Comparison of ENCODE assay signal across 17 cellular contexts in genomic region chr15:40420071-40420713, GRCh38. TPM values are rescaled to one million over a fixed set of nuclear protein-coding genes. Genes with fewer than 3 reads are reported as not detected.
DNase-seq lines count a peak whose midpoint lies in the region; ATAC-seq, FAIRE-seq and TF ChIP-seq lines count a peak whose summit lies in the region.
"Had no signal": no experiment of that assay in that cellular context is flagged by ENCODE, and none has a peak within 500 bp of the region (broad histone marks: within the 10 kb centered on the region; RNA-seq: fewer than 3 reads in every experiment).

No MANE protein-coding gene starts in this region.

- H3K27ac ChIP-seq in body of pancreas, result peak overlapping the region; percentile 56 to 80 (median 64)
- H3K27ac ChIP-seq in HepG2 (ENCODE audit: extremely low read length, insufficient read depth, low read length), result no peak overlapping the region
- peak overlapping the region; percentile 50 to 72 for H3K27ac ChIP-seq in testis
- H3K27ac ChIP-seq: foreskin keratinocyte, neural progenitor cell had no signal

- H2AFZ ChIP-seq in HepG2 (ENCODE audit: low read length), result no peak overlapping the region
- H2AFZ ChIP-seq: neural progenitor cell had no signal

- no peaks in the 10 kb centered on the region for H3K27me3 ChIP-seq in body of pancreas
- no peaks in the 10 kb centered on the region; a peak in 1 of 5 replicates for H3K27me3 ChIP-seq in HepG2 (ENCODE audit: control insufficient read depth in 1 of 2, insufficient read depth in 2 of 2, low read length in 2 of 2)
- no peaks in the 10 kb centered on the region for H3K27me3 ChIP-seq in testis
- H3K27me3 ChIP-seq: foreskin keratinocyte had no signal

- H3K4me3 ChIP-seq in body of pancreas (no peak overlapping the region), HepG2 (replicated peaks in 1 of 3; ENCODE audit: insufficient read depth in 1 of 3, low read depth in 2 of 3, low read length in 3 of 3) (no peak overlapping the region), testis (no peak overlapping the region)
- H3K4me3 ChIP-seq: neural progenitor cell had no signal

- TF ChIP-seq POLR2A in body of pancreas (IDR thresholded peaks at IDR 0.05), result peak in 1 of 3 donors; percentile 16
- no peak for TF ChIP-seq POLR2A in HepG2 (IDR thresholded peaks at IDR 0.05; ENCODE audit: insufficient read depth in 1 of 2, low read depth in 2 of 2, low read length in 2 of 2)
- no peak for TF ChIP-seq POLR2A in testis (IDR thresholded peaks at IDR 0.05)

- no peaks in the 10 kb centered on the region for H3K9me3 ChIP-seq in body of pancreas
- H3K9me3 ChIP-seq in HepG2 (ENCODE audit: low read length), result no peaks in the 10 kb centered on the region
- no peaks in the 10 kb centered on the region for H3K9me3 ChIP-seq in testis

- peaks cover 0 to 3% (median 0%) of the 10 kb centered on the region in 7 donors for H3K9me3 Mint-ChIP-seq in CD14-positive monocyte
- H3K9me3 Mint-ChIP-seq: activated CD4-positive, alpha-beta memory T cell treated with anti-CD3 and anti-CD28 coated beads, Interleukin-2, amount 10 ng/mL, durations not matched to agents 7 days and 5 days; activated T-helper 1 cell treated with anti-CD3 and anti-CD28 coated beads, Interleukin-12 subunit alpha, Interleukin-12 subunit beta, Interleukin-2, Interleukin-4 antibody, amounts not matched to agents 30 ng/mL and 10 ng/mL and 1 ng/mL, durations not matched to agents 14 hours and 24 hours and 36 hours; neural progenitor cell had no signal

- intact Hi-C loops in body of pancreas (cut with DNase I), result loop anchor here (5.0 kb wide), 1 partner anchor 138 kb away; the partner anchor contains the start of gene ANKRD63
- intact Hi-C loops in HepG2 (cut with micrococcal nuclease; ENCODE audit: unreplicated experiment), result loop anchor here (2.0 to 5.0 kb wide), 2 partner anchors 79 to 98 kb away; partner anchors contain the start of genes CCDC9B and INAFM2
- intact Hi-C loops in testis (cut with DNase I; ENCODE audit: low total_unique reads), result loop anchor here (10.0 kb wide), 1 partner anchor 135 kb away; the partner anchor contains the start of gene ANKRD63
- intact Hi-C loops in CD14-positive monocyte (cut with micrococcal nuclease), result loop anchor here (2.0 to 10.0 kb wide), 5 partner anchors 53 to 205 kb away; partner anchors contain the start of gene CCDC9B (in 1 of the 2)

- H3K4me2 ChIP-seq in HepG2 (ENCODE audit: low read depth, low read length), result no peak overlapping the region
- H3K4me2 ChIP-seq: neural progenitor cell had no signal

- peaks cover 26 to 41% of the 10 kb centered on the region in 2 donors for H3K36me3 Mint-ChIP-seq in CD14-positive monocyte

- TF ChIP-seq CTCF in body of pancreas (IDR thresholded peaks at IDR 0.05) (peak in 2 of 7 experiments; percentile 10 to 32), HepG2 (CRISPR knock-in tag; IDR thresholded peaks at IDR 0.05) (no peak), testis (IDR thresholded peaks at IDR 0.05) (no peak), CD14-positive monocyte (IDR thresholded peaks at IDR 0.05) (no peak)

- TF ChIP-seq EP300 in HepG2 (IDR thresholded peaks at IDR 0.05; ENCODE audit: low read depth in 2 of 2, low read length in 2 of 2), result no peak
- no peak for TF ChIP-seq EP300 in HepG2 (CRISPR knock-in tag; IDR thresholded peaks at IDR 0.05; ENCODE audit: borderline replicate concordance)

- H4K20me1 ChIP-seq in HepG2 (ENCODE audit: insufficient read depth, low read length), result no peaks in the 10 kb centered on the region; the same call in 1 of the 2 replicates

- POLR2A ChIA-PET in HepG2 (lab: Yijun Ruan, JAX), result interaction anchor here (1.3 to 1.8 kb wide), 2 partner anchors 15 to 52 kb away, joined by 4 to 5 read pairs; partner anchors contain the start of gene IVD

- TF ChIP-seq RAD21 in HepG2 (CRISPR knock-in tag; IDR thresholded peaks at IDR 0.05), result no peak

- DNase-seq in NCI-H2171 treated with DMSO at 0.1 percent for 48 hours (lab: John Stamatoyannopoulos, UW), result peak; percentile 34
- DNase-seq in NCI-H2171 (lab: John Stamatoyannopoulos, UW), result no peak
- DNase-seq in body of pancreas, result peak; percentile 68 to 87 (median 82)
- no peak for DNase-seq in HepG2 (ENCODE audit: low spot score)
- DNase-seq in testis, result no peak
- no peak for DNase-seq in CD14-positive monocyte (ENCODE audit: low spot score)
- DNase-seq: activated CD4-positive, alpha-beta memory T cell treated with anti-CD3 and anti-CD28 coated beads, Interleukin-2, amount 10 ng/mL, durations not matched to agents 7 days and 5 days; CD4-positive, alpha-beta memory T cell; NCI-H2107; NK-92 treated with Interleukin-12 subunit alpha and Interleukin-12 subunit beta, amount 100 ng/mL, for 24 hours; stimulated activated CD4-positive, alpha-beta T cell treated with anti-CD3 and anti-CD28 coated beads, Interleukin-4, amount 100 ng/mL, for 4 hours had no signal

- no peak for FAIRE-seq in HepG2 (lab: Jason Lieb, UNC)
- FAIRE-seq: A204.1 had no signal

- H3K4me1 ChIP-seq in body of pancreas, result peaks cover 32% of the 10 kb centered on the region
- peaks cover 10% of the 10 kb centered on the region for H3K4me1 ChIP-seq in HepG2 (ENCODE audit: insufficient read depth, low read length)
- peaks cover 23% of the 10 kb centered on the region for H3K4me1 ChIP-seq in testis

- peaks cover 19% of the 10 kb centered on the region for H3K4me1 Mint-ChIP-seq in CD14-positive monocyte

- H3K79me2 ChIP-seq in HepG2 (ENCODE audit: insufficient read depth, low read length), result no peaks in the 10 kb centered on the region

- ATAC-seq in body of pancreas (peak; percentile 62), HepG2 (no peak), HG03442 (IDR thresholded peaks at IDR 0.05; ENCODE audit: unreplicated experiment) (no peak), GM18520 (IDR thresholded peaks at IDR 0.05; ENCODE audit: unreplicated experiment) (no peak)

- no peak overlapping the region for H3K9ac ChIP-seq in HepG2 (ENCODE audit: insufficient read depth, low read depth, low read length)
- H3K9ac ChIP-seq: neural progenitor cell had no signal

- CTCF ChIA-PET in HepG2 (lab: Yijun Ruan, JAX; ENCODE audit: low intra/inter-chr PET ratio, low total read pairs), result interaction anchor here (2.5 to 3.9 kb wide), 2 partner anchors 51 to 99 kb away, joined by 13 to 32 read pairs; no protein-coding TSS in a partner anchor

- peaks cover 0 to 9% of the 10 kb centered on the region in 2 donors for H3K36me3 ChIP-seq in body of pancreas (replicated peaks in 1 of 2; ENCODE audit: insufficient read depth in 1 of 2, low read depth in 2 of 2)
- peaks cover 2 to 23% of the 10 kb centered on the region in 2 experiments; a peak in 4 of 5 replicates for H3K36me3 ChIP-seq in HepG2 (replicated peaks in 1 of 2; ENCODE audit: control insufficient read depth in 1 of 2, insufficient read depth in 2 of 2, low read length in 2 of 2)
- H3K36me3 ChIP-seq in testis (ENCODE audit: low read depth, missing control alignments), result no peaks in the 10 kb centered on the region
- H3K36me3 ChIP-seq: neural progenitor cell had no signal

- no peak overlapping the region for H3K4me3 Mint-ChIP-seq in CD14-positive monocyte
- H3K4me3 Mint-ChIP-seq: activated CD4-positive, alpha-beta memory T cell treated with anti-CD3 and anti-CD28 coated beads, Interleukin-2, amount 10 ng/mL, durations not matched to agents 7 days and 5 days; activated T-helper 1 cell treated with anti-CD3 and anti-CD28 coated beads, Interleukin-12 subunit alpha, Interleukin-12 subunit beta, Interleukin-2, Interleukin-4 antibody, amounts not matched to agents 30 ng/mL and 10 ng/mL and 1 ng/mL, durations not matched to agents 14 hours and 24 hours and 36 hours; CD4-positive, alpha-beta memory T cell; neural progenitor cell had no signal

- WGBS in body of pancreas, 2 donors, result 14 to 29% methylated on average over 1 to 11 of the region's 11 CpGs
- 95% methylated on average over 6 of the region's 11 CpGs for WGBS in HepG2 (ENCODE audit: low lambda C conversion rate)
- 44 to 45% methylated on average over 11 of the region's 11 CpGs for WGBS in testis, 2 donors

- in situ Hi-C loops in HepG2 (cut with HindIII; ENCODE audit: extremely low pct_ligation_motif_present, low pct_unique_long_range_greater_than_20kb), result loop anchor here (5.0 kb wide), 1 partner anchor 73 kb away; no protein-coding TSS in a partner anchor

- H3K27me3 Mint-ChIP-seq in CD14-positive monocyte (ENCODE audit: low read depth in 3 of 3), result peaks cover 2 to 3% (median 2%) of the 10 kb centered on the region in 3 donors
- H3K27me3 Mint-ChIP-seq: CD4-positive, alpha-beta memory T cell had no signal

- H3K27ac Mint-ChIP-seq in CD14-positive monocyte, result no peak overlapping the region
- H3K27ac Mint-ChIP-seq: activated CD4-positive, alpha-beta memory T cell treated with anti-CD3 and anti-CD28 coated beads, Interleukin-2, amount 10 ng/mL, durations not matched to agents 7 days and 5 days; activated T-helper 1 cell treated with anti-CD3 and anti-CD28 coated beads, Interleukin-12 subunit alpha, Interleukin-12 subunit beta, Interleukin-2, Interleukin-4 antibody, amounts not matched to agents 30 ng/mL and 10 ng/mL and 1 ng/mL, durations not matched to agents 14 hours and 24 hours and 36 hours; neural progenitor cell had no signal

- BruUV-seq in HepG2 (replicated peaks; lab: Mats Ljungman, UMichigan), result no TSS peak

RNA-seq across cellular contexts. Expression of gene IVD, which starts 14.6 kb away (rescaled TPM):
- total RNA-seq in body of pancreas, result 10 to 100 TPM; 30.3 to 34.0 TPM
- total RNA-seq in HepG2 (2016; rRNA removed; fragmentation: Illumina TruSeq; extraction: Trizol), result 48.0 and 61.3 TPM in 2 replicates
- total RNA-seq in HepG2 (2016; cell fraction: cytosol; rRNA removed; fragmentation: Illumina TruSeq; extraction: Trizol; ENCODE audit: low read depth), result 10.0 and 11.4 TPM in 2 replicates
- total RNA-seq in HepG2 (2016; cell fraction: insoluble cytoplasmic fraction; rRNA removed; fragmentation: Illumina TruSeq; extraction: Trizol), result 52.6 and 57.5 TPM in 2 replicates
- 16.7 and 18.2 TPM in 2 replicates for total RNA-seq in HepG2 (2016; cell fraction: membrane; rRNA removed; fragmentation: Illumina TruSeq; extraction: Trizol)
- 53.6 and 56.9 TPM in 2 replicates for total RNA-seq in HepG2 (2016; cell fraction: nucleus; rRNA removed; fragmentation: Illumina TruSeq; extraction: Trizol)
- polyA plus RNA-seq in HepG2 (2011; rRNA removed), result 53.9 and 56.6 TPM in 2 replicates
- polyA plus RNA-seq in HepG2 (2011; cell fraction: cytosol; rRNA removed), result 51.5 and 58.7 TPM in 2 replicates
- 50.0 and 59.6 TPM in 2 replicates for polyA plus RNA-seq in HepG2 (2011; cell fraction: nucleus; rRNA removed)
- polyA plus RNA-seq in HepG2 (2012), result 38.1 and 46.1 TPM in 2 replicates
- 4.8 and 5.5 TPM in 2 replicates for polyA plus RNA-seq in HepG2 (2016; cell fraction: cytosol; fragmentation: Illumina TruSeq; extraction: Trizol; ENCODE audit: low read depth)
- 49.0 and 58.9 TPM in 2 replicates for polyA plus RNA-seq in HepG2 (2016; cell fraction: insoluble cytoplasmic fraction; fragmentation: Illumina TruSeq; extraction: Trizol; ENCODE audit: low read depth)
- polyA plus RNA-seq in HepG2 (2016; cell fraction: membrane; fragmentation: Illumina TruSeq; extraction: Trizol; ENCODE audit: low read depth), result 9.2 and 11.0 TPM in 2 replicates
- 72.4 and 89.1 TPM in 2 replicates for polyA plus RNA-seq in HepG2 (2016; cell fraction: nucleus; fragmentation: Illumina TruSeq; extraction: Trizol; ENCODE audit: insufficient read depth, low read depth)
- 75.5 and 101 TPM in 2 replicates for polyA minus RNA-seq in HepG2 (2011; rRNA and poly(A)+ RNA removed; ENCODE audit: low replicate concordance)
- 31.7 and 40.8 TPM in 2 replicates for polyA minus RNA-seq in HepG2 (2011; cell fraction: cytosol; rRNA and poly(A)+ RNA removed)
- 71.8 and 74.3 TPM in 2 replicates for polyA minus RNA-seq in HepG2 (2011; cell fraction: nucleus; rRNA and poly(A)+ RNA removed)
- total RNA-seq in testis, result 10 to 100 TPM; 79.1 to 94.7 TPM
- 88.7 TPM for polyA plus RNA-seq in testis (ENCODE audit: insufficient read depth, low read depth, low replicate concordance)
- polyA plus RNA-seq in CD14-positive monocyte, result 10 to 100 TPM; 28.6 to 31.3 TPM

RNA-seq across cellular contexts. Expression of gene BAHD1, which starts 20.6 kb away (rescaled TPM):
- total RNA-seq in body of pancreas (10 to 100 TPM; 10.1 to 16.2 TPM), HepG2 (2016; rRNA removed; fragmentation: Illumina TruSeq; extraction: Trizol) (8.1 and 8.7 TPM in 2 replicates), testis (10 to 100 TPM; 52.0 to 53.9 TPM)
- total RNA-seq in HepG2 (2016; cell fraction: cytosol; rRNA removed; fragmentation: Illumina TruSeq; extraction: Trizol; ENCODE audit: low read depth), result 1.8 and 1.9 TPM in 2 replicates
- total RNA-seq in HepG2 (2016; cell fraction: insoluble cytoplasmic fraction; rRNA removed; fragmentation: Illumina TruSeq; extraction: Trizol), result 7.1 and 8.8 TPM in 2 replicates
- total RNA-seq in HepG2 (2016; cell fraction: membrane; rRNA removed; fragmentation: Illumina TruSeq; extraction: Trizol), result 4.5 and 4.7 TPM in 2 replicates
- 9.6 and 13.1 TPM in 2 replicates for total RNA-seq in HepG2 (2016; cell fraction: nucleus; rRNA removed; fragmentation: Illumina TruSeq; extraction: Trizol)
- polyA plus RNA-seq in HepG2 (2011; rRNA removed) (3.3 and 3.8 TPM in 2 replicates), testis (ENCODE audit: insufficient read depth, low read depth, low replicate concordance) (47.9 TPM), CD14-positive monocyte (under 1 TPM; 0.67 to 0.79 TPM)
- polyA plus RNA-seq in HepG2 (2011; cell fraction: cytosol; rRNA removed), result 2.3 and 2.4 TPM in 2 replicates
- polyA plus RNA-seq in HepG2 (2011; cell fraction: nucleus; rRNA removed), result 9.7 and 10.3 TPM in 2 replicates
- 6.2 and 8.0 TPM in 2 replicates for polyA plus RNA-seq in HepG2 (2012)
- polyA plus RNA-seq in HepG2 (2016; cell fraction: cytosol; fragmentation: Illumina TruSeq; extraction: Trizol; ENCODE audit: low read depth), result 0.53 and 0.62 TPM in 2 replicates
- 8.2 and 10.1 TPM in 2 replicates for polyA plus RNA-seq in HepG2 (2016; cell fraction: insoluble cytoplasmic fraction; fragmentation: Illumina TruSeq; extraction: Trizol; ENCODE audit: low read depth)
- 2.1 and 2.2 TPM in 2 replicates for polyA plus RNA-seq in HepG2 (2016; cell fraction: membrane; fragmentation: Illumina TruSeq; extraction: Trizol; ENCODE audit: low read depth)
- polyA plus RNA-seq in HepG2 (2016; cell fraction: nucleus; fragmentation: Illumina TruSeq; extraction: Trizol; ENCODE audit: insufficient read depth, low read depth), result 14.7 and 18.8 TPM in 2 replicates
- 6.1 and 10.5 TPM in 2 replicates for polyA minus RNA-seq in HepG2 (2011; rRNA and poly(A)+ RNA removed; ENCODE audit: low replicate concordance)
- polyA minus RNA-seq in HepG2 (2011; cell fraction: cytosol; rRNA and poly(A)+ RNA removed), result 3.0 and 3.5 TPM in 2 replicates
- polyA minus RNA-seq in HepG2 (2011; cell fraction: nucleus; rRNA and poly(A)+ RNA removed), result 5.3 and 9.8 TPM in 2 replicates

RNA-seq across cellular contexts. Expression of gene KNSTRN, which starts 37.7 kb away (rescaled TPM):
- 1 to 10 TPM; 3.3 to 5.7 TPM for total RNA-seq in body of pancreas
- 62.3 and 82.1 TPM in 2 replicates for total RNA-seq in HepG2 (2016; rRNA removed; fragmentation: Illumina TruSeq; extraction: Trizol)
- 28.6 and 31.3 TPM in 2 replicates for total RNA-seq in HepG2 (2016; cell fraction: cytosol; rRNA removed; fragmentation: Illumina TruSeq; extraction: Trizol; ENCODE audit: low read depth)
- total RNA-seq in HepG2 (2016; cell fraction: insoluble cytoplasmic fraction; rRNA removed; fragmentation: Illumina TruSeq; extraction: Trizol), result 60.3 and 80.7 TPM in 2 replicates
- total RNA-seq in HepG2 (2016; cell fraction: membrane; rRNA removed; fragmentation: Illumina TruSeq; extraction: Trizol), result 43.2 and 48.2 TPM in 2 replicates
- 31.0 and 33.7 TPM in 2 replicates for total RNA-seq in HepG2 (2016; cell fraction: nucleus; rRNA removed; fragmentation: Illumina TruSeq; extraction: Trizol)
- 12.9 and 20.3 TPM in 2 replicates for polyA plus RNA-seq in HepG2 (2011; rRNA removed)
- 11.9 and 12.5 TPM in 2 replicates for polyA plus RNA-seq in HepG2 (2011; cell fraction: cytosol; rRNA removed)
- 10.3 and 10.6 TPM in 2 replicates for polyA plus RNA-seq in HepG2 (2011; cell fraction: nucleus; rRNA removed)
- polyA plus RNA-seq in HepG2 (2012), result 13.8 and 21.5 TPM in 2 replicates
- polyA plus RNA-seq in HepG2 (2016; cell fraction: cytosol; fragmentation: Illumina TruSeq; extraction: Trizol; ENCODE audit: low read depth), result 15.1 and 18.4 TPM in 2 replicates
- 70.7 and 72.8 TPM in 2 replicates for polyA plus RNA-seq in HepG2 (2016; cell fraction: insoluble cytoplasmic fraction; fragmentation: Illumina TruSeq; extraction: Trizol; ENCODE audit: low read depth)
- polyA plus RNA-seq in HepG2 (2016; cell fraction: membrane; fragmentation: Illumina TruSeq; extraction: Trizol; ENCODE audit: low read depth), result 25.7 and 26.6 TPM in 2 replicates
- 48.7 and 55.8 TPM in 2 replicates for polyA plus RNA-seq in HepG2 (2016; cell fraction: nucleus; fragmentation: Illumina TruSeq; extraction: Trizol; ENCODE audit: insufficient read depth, low read depth)
- 9.8 and 86.6 TPM in 2 replicates for polyA minus RNA-seq in HepG2 (2011; rRNA and poly(A)+ RNA removed; ENCODE audit: low replicate concordance)
- polyA minus RNA-seq in HepG2 (2011; cell fraction: cytosol; rRNA and poly(A)+ RNA removed), result 9.2 and 11.1 TPM in 2 replicates
- polyA minus RNA-seq in HepG2 (2011; cell fraction: nucleus; rRNA and poly(A)+ RNA removed), result 17.2 and 23.4 TPM in 2 replicates
- 10 to 100 TPM; 39.6 to 66.9 TPM for total RNA-seq in testis
- 125 TPM for polyA plus RNA-seq in testis (ENCODE audit: insufficient read depth, low read depth, low replicate concordance)
- polyA plus RNA-seq in CD14-positive monocyte, result 1 to 10 TPM; 5.4 to 7.9 TPM

RNA-seq across cellular contexts. Expression of gene CHST14, which starts 50.6 kb away (rescaled TPM):
- total RNA-seq in body of pancreas (1 to 10 TPM; 4.7 to 8.6 TPM), HepG2 (2016; rRNA removed; fragmentation: Illumina TruSeq; extraction: Trizol) (6.4 and 12.4 TPM in 2 replicates), testis (10 to 100 TPM in 1 of 2 donors, 1 to 10 TPM in 1; 5.4 to 13.0 TPM)
- 1.7 and 1.9 TPM in 2 replicates for total RNA-seq in HepG2 (2016; cell fraction: cytosol; rRNA removed; fragmentation: Illumina TruSeq; extraction: Trizol; ENCODE audit: low read depth)
- total RNA-seq in HepG2 (2016; cell fraction: insoluble cytoplasmic fraction; rRNA removed; fragmentation: Illumina TruSeq; extraction: Trizol), result 5.9 and 12.8 TPM in 2 replicates
- 6.3 and 7.3 TPM in 2 replicates for total RNA-seq in HepG2 (2016; cell fraction: membrane; rRNA removed; fragmentation: Illumina TruSeq; extraction: Trizol)
- 12.7 and 15.0 TPM in 2 replicates for total RNA-seq in HepG2 (2016; cell fraction: nucleus; rRNA removed; fragmentation: Illumina TruSeq; extraction: Trizol)
- polyA plus RNA-seq in HepG2 (2011; rRNA removed) (8.6 and 8.9 TPM in 2 replicates), testis (ENCODE audit: insufficient read depth, low read depth, low replicate concordance) (16.7 TPM), CD14-positive monocyte (1 to 10 TPM in 1 of 2 donors, under 1 TPM in 1; 0.85 to 1.2 TPM)
- 9.6 and 9.8 TPM in 2 replicates for polyA plus RNA-seq in HepG2 (2011; cell fraction: cytosol; rRNA removed)
- polyA plus RNA-seq in HepG2 (2011; cell fraction: nucleus; rRNA removed), result 4.4 and 4.5 TPM in 2 replicates
- polyA plus RNA-seq in HepG2 (2012), result 9.6 and 9.8 TPM in 2 replicates
- polyA plus RNA-seq in HepG2 (2016; cell fraction: cytosol; fragmentation: Illumina TruSeq; extraction: Trizol; ENCODE audit: low read depth), result 3.1 and 3.8 TPM in 2 replicates
- polyA plus RNA-seq in HepG2 (2016; cell fraction: insoluble cytoplasmic fraction; fragmentation: Illumina TruSeq; extraction: Trizol; ENCODE audit: low read depth), result 10.8 and 12.3 TPM in 2 replicates
- polyA plus RNA-seq in HepG2 (2016; cell fraction: membrane; fragmentation: Illumina TruSeq; extraction: Trizol; ENCODE audit: low read depth), result 6.3 and 7.2 TPM in 2 replicates
- 35.3 and 38.8 TPM in 2 replicates for polyA plus RNA-seq in HepG2 (2016; cell fraction: nucleus; fragmentation: Illumina TruSeq; extraction: Trizol; ENCODE audit: insufficient read depth, low read depth)
- polyA minus RNA-seq in HepG2 (2011; rRNA and poly(A)+ RNA removed; ENCODE audit: low replicate concordance), result 10.7 and 13.2 TPM in 2 replicates
- polyA minus RNA-seq in HepG2 (2011; cell fraction: cytosol; rRNA and poly(A)+ RNA removed), result 7.1 and 8.4 TPM in 2 replicates
- 3.0 and 3.2 TPM in 2 replicates for polyA minus RNA-seq in HepG2 (2011; cell fraction: nucleus; rRNA and poly(A)+ RNA removed)

Comparison
In these comparisons a context has a peak if more than half of its experiments do, and no peak if none do; other contexts are left out.
1. DNase-seq: peak in NCI-H2171 treated with DMSO at 0.1 percent for 48 hours (single experiment) and body of pancreas (4 of 4); none in NCI-H2171 (single experiment), HepG2 (single experiment), testis (single experiment) and CD14-positive monocyte (single experiment).
2. RNA of gene KNSTRN, which starts 37.7 kb away (total RNA-seq): 39.6 to 66.9 TPM in testis and 28.6 to 82.1 TPM in HepG2; 3.3 to 5.7 TPM in body of pancreas; every median in the first group is over 4 times any median in the second.